In genomic region chr5:135641329-135642178, GRCh38 we compare ENCODE assay signal across 14 cellular contexts.
"Had no signal": no experiment of that assay in that cellular context is flagged by ENCODE, and none has a peak within 500 bp of the region (broad histone marks: within the 10 kb centered on the region; RNA-seq: fewer than 3 reads in every experiment).

No MANE protein-coding gene starts in this region.

- DNase-seq: activated CD4-positive, alpha-beta T cell treated with anti-CD3 and anti-CD28 coated beads, Interleukin-2, amount 10 ng/mL, durations not matched to agents 24 days and 14 days; activated naive CD4-positive, alpha-beta T cell treated with anti-CD3 and anti-CD28 coated beads for 36 hours; activated T-cell treated with anti-CD3 and anti-CD28 coated beads for 4 hours; foreskin keratinocyte; heart left ventricle; left ventricle myocardium inferior; mesendoderm; retina; stimulated activated naive B cell treated with anti-CD40 and anti-IgM and Interleukin-4, amounts not matched to agents 10 μg/mL and 1 μg/mL and 100 μg/mL, for 72 hours; T-helper 17 cell; transverse colon had no signal

- H3K4me1 Mint-ChIP-seq: activated CD4-positive, alpha-beta T cell treated with anti-CD3 and anti-CD28 coated beads, Interleukin-2, amount 10 ng/mL, durations not matched to agents 24 days and 14 days; activated T-helper 17 cell treated with anti-CD3 and anti-CD28 coated beads, Interleukin-2, amount 50 U/mL, for 72 hours; stimulated activated naive B cell treated with anti-CD40 and anti-IgM and Interleukin-4, amounts not matched to agents 10 μg/mL and 1 μg/mL and 100 μg/mL, for 72 hours; T-helper 17 cell; WTC11 had no signal

- H3K4me3 Mint-ChIP-seq: activated CD4-positive, alpha-beta T cell treated with anti-CD3 and anti-CD28 coated beads, Interleukin-2, amount 10 ng/mL, durations not matched to agents 24 days and 14 days; activated naive CD4-positive, alpha-beta T cell treated with anti-CD3 and anti-CD28 coated beads for 36 hours; activated T-helper 17 cell treated with anti-CD3 and anti-CD28 coated beads, Interleukin-2, amount 50 U/mL, for 72 hours; neural progenitor cell; stimulated activated naive B cell treated with anti-CD40 and anti-IgM and Interleukin-4, amounts not matched to agents 10 μg/mL and 1 μg/mL and 100 μg/mL, for 72 hours; T-helper 17 cell; WTC11 had no signal

- H3K9me3 Mint-ChIP-seq: activated CD4-positive, alpha-beta T cell treated with anti-CD3 and anti-CD28 coated beads, Interleukin-2, amount 10 ng/mL, durations not matched to agents 24 days and 14 days; activated naive CD4-positive, alpha-beta T cell treated with anti-CD3 and anti-CD28 coated beads for 36 hours; activated T-helper 17 cell treated with anti-CD3 and anti-CD28 coated beads, Interleukin-2, amount 50 U/mL, for 72 hours; WTC11 had no signal

- H3K27ac Mint-ChIP-seq: activated CD4-positive, alpha-beta T cell treated with anti-CD3 and anti-CD28 coated beads, Interleukin-2, amount 10 ng/mL, durations not matched to agents 24 days and 14 days; activated naive CD4-positive, alpha-beta T cell treated with anti-CD3 and anti-CD28 coated beads for 36 hours; activated T-helper 17 cell treated with anti-CD3 and anti-CD28 coated beads, Interleukin-2, amount 50 U/mL, for 72 hours; neural progenitor cell; stimulated activated naive B cell treated with anti-CD40 and anti-IgM and Interleukin-4, amounts not matched to agents 10 μg/mL and 1 μg/mL and 100 μg/mL, for 72 hours; T-helper 17 cell; WTC11 had no signal

- H3K36me3 Mint-ChIP-seq: neural progenitor cell; stimulated activated naive B cell treated with anti-CD40 and anti-IgM and Interleukin-4, amounts not matched to agents 10 μg/mL and 1 μg/mL and 100 μg/mL, for 72 hours; WTC11 had no signal
